Comparison of ENCODE assay signal across 15 cellular contexts in the genomic region with DNA sequence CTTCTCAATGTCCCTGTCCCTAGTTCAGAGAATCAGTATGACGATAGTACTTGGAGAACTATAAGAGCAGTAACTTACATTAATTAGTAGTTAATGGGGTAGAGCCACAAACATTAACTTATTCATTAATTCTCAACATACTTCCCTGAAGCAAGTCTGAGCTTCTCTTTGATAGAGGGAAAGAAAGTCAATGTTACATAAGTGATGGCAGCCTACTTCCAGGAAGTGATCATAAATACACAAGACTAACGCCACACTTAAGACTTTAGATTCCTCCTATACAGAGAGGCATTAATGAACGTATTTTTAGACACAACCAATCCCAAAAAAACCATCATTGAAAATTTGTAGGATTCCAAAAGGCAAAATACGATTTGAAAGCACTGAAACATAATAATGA.
"Had no signal": no experiment of that assay in that cellular context is flagged by ENCODE, and none has a peak within 500 bp of the region (broad histone marks: within the 10 kb centered on the region; RNA-seq: fewer than 3 reads in every experiment).

No MANE protein-coding gene starts in this region.

- H3K36me3 ChIP-seq: esophagus squamous epithelium, left lung, pancreas, stomach, thyroid gland, vagina had no signal

- H3K27me3 ChIP-seq: body of pancreas, esophagus squamous epithelium, left lung, pancreas, stomach, thyroid gland, vagina had no signal

- H3K27ac ChIP-seq: body of pancreas, esophagus squamous epithelium, left lung, pancreas, stomach, thyroid gland, VCaP had no signal

- H3K9me3 ChIP-seq: body of pancreas, esophagus squamous epithelium, left lung, pancreas, stomach, thyroid gland, vagina had no signal

- DNase-seq: activated CD8-positive, alpha-beta memory T cell treated with anti-CD3 and anti-CD28 coated beads, Interleukin-2, amount 50 U/mL, for 48 hours; activated CD8-positive, alpha-beta T cell treated with anti-CD3 and anti-CD28 coated beads for 36 hours; activated naive CD4-positive, alpha-beta T cell; body of pancreas; esophagus squamous epithelium; head of caudate nucleus; left lung; mesenchymal stem cell; pancreas; stimulated activated CD4-positive, alpha-beta T cell treated with anti-CD3 and anti-CD28 coated beads, Interleukin-4, amount 100 ng/mL, for 24 hours; stomach; T1000; thyroid gland had no signal

- ATAC-seq: body of pancreas, left lung, pancreas had no signal

- H3K4me3 ChIP-seq: body of pancreas, esophagus squamous epithelium, left lung, pancreas, stomach, thyroid gland, vagina had no signal

- H3K4me1 ChIP-seq: body of pancreas, pancreas had no signal
